In the genomic region with DNA sequence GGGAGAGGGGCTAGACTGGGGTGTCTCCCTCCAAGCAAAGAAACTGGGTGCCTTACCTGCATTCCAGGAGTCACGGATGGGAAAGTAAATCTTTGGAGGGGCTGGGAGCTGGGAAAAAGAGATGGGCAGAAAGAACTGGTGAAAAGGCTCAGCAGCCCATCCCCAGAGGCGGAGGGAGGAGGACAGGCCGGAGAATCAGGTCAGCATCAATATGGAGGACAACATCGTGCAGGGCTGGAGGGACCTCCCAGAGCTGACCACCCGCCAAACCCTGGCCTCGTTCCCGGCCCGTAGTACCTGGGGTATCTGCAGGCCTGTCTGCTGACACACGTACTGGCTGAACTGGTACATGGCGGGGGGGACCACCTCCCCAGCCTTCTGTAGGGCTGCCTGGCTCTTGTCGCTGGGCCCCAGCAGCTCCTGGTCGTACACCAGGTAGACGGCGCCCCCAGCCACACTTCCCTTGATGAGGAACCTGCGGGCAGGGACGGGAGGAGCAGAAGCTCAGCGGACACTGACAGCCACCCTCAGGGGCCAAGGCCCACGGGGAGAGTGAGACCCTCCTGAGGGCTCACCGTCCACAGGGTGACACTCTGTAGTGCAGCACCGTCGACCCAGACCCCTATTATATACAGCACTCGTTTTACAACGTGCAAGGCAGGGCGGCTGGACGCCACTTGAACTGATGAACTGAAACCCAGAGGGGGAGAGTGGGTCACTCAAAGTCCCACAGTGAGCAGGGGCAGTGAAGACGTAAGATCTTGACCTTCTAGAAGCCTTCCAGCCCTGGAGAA, we compare ENCODE assay signal across 8 cellular contexts. TPM values are rescaled to one million over a fixed set of nuclear protein-coding genes. Genes with fewer than 3 reads are reported as not detected.
DNase-seq lines count a peak whose midpoint lies in the region; ATAC-seq and TF ChIP-seq lines count a peak whose summit lies in the region.

No MANE protein-coding gene starts in this region.

- WGBS in ovary, 3 donors: 15 to 21% (median 17%) methylated on average over 26 of the region's 26 CpGs

- TF ChIP-seq EP300 in ovary (IDR thresholded peaks at IDR 0.05): no peak

- H3K4me3 ChIP-seq in Panc1 (ENCODE audit: low read depth in 2 of 2, low read length in 2 of 2): peak overlapping the region; percentile 72 to 96
- H3K4me3 ChIP-seq in ovary: peak overlapping the region; percentile 94

- CTCF ChIA-PET in Panc1 (lab: Charles Lee): no interaction called here

- TF ChIP-seq CTCF in Panc1 (IDR thresholded peaks at IDR 0.05): no peak
- TF ChIP-seq CTCF in ovary (IDR thresholded peaks at IDR 0.05): no peak

- DNase-seq in D341Med (ENCODE audit: low spot score) (peak; percentile 31), Panc1 (ENCODE audit: low read depth, low spot score) (no peak), epithelial cell of prostate (ENCODE audit: low read depth, low spot score) (no peak), ovary (peak in 3 of 5 donors; percentile 41 to 63 (median 63)), kidney glomerular epithelial cell (lab: John Stamatoyannopoulos, UW) (no peak)

- H3K27ac ChIP-seq in Panc1 (ENCODE audit: low read length) (peak overlapping the region; percentile 94), epithelial cell of prostate (peak overlapping the region; percentile 70), ovary (peak overlapping the region in 1 of 2 donors; percentile 88)

- POLR2A ChIA-PET in Panc1 (lab: Charles Lee): no interaction called here

- ATAC-seq in Panc1 (no peak), GM19395 (IDR thresholded peaks at IDR 0.05; ENCODE audit: unreplicated experiment) (no peak), GM21515 (IDR thresholded peaks at IDR 0.05; ENCODE audit: unreplicated experiment) (no peak), HG02678 (IDR thresholded peaks at IDR 0.05; ENCODE audit: unreplicated experiment) (no peak)

- H3K9me3 ChIP-seq in Panc1 (ENCODE audit: control insufficient read depth, insufficient read depth, low read depth, low read length) (no peaks in the 10 kb centered on the region), ovary (no peaks in the 10 kb centered on the region)

- in situ Hi-C loops in Panc1 (cut with HindIII; ENCODE audit: low pct_unique_long_range_greater_than_20kb, low sequenced_read_pairs): no loop called here

- no peak for TF ChIP-seq POLR2A in ovary (IDR thresholded peaks at IDR 0.05)

- BruUV-seq in Panc1 (replicated peaks; lab: Mats Ljungman, UMichigan): TSS peak; percentile 89

- intact Hi-C loops in Panc1 (cut with micrococcal nuclease; ENCODE audit: unreplicated experiment): no loop called here
- intact Hi-C loops in ovary (cut with DNase I): loop anchor here in 2 of 4 donors (5.0 to 10.0 kb wide), 2 partner anchors 52 to 55 kb away; partner anchors contain the start of genes SAFB (in 1 of the 2) and SAFB2 (in 1 of the 2)

- H3K27me3 ChIP-seq in Panc1 (ENCODE audit: control insufficient read depth, insufficient read depth, low read length) (no peaks in the 10 kb centered on the region), ovary (no peaks in the 10 kb centered on the region)

- peaks cover 5% of the 10 kb centered on the region; the same call in 1 of the 2 replicates for H3K36me3 ChIP-seq in Panc1 (ENCODE audit: control insufficient read depth, insufficient read depth, low read length)
- H3K36me3 ChIP-seq in ovary: no peaks in the 10 kb centered on the region

- H3K4me1 ChIP-seq in Panc1 (ENCODE audit: control insufficient read depth, insufficient read depth, low read length) (no peaks in the 10 kb centered on the region), ovary (ENCODE audit: insufficient read depth) (peaks cover 10% of the 10 kb centered on the region)

RNA-seq across cellular contexts. Expression of gene MICOS13, which starts 0.8 kb away (rescaled TPM):
- 93.5 TPM for total RNA-seq in Panc1 (2021; ENCODE audit: unreplicated experiment)
- 148 TPM for polyA plus RNA-seq in Panc1 (2012; ENCODE audit: insufficient read length)
- total RNA-seq in ovary: 10 to 100 TPM; 25.7 to 48.7 (median 44.2) TPM
- 10 to 100 TPM in 1 of 2 donors, 1 to 10 TPM in 1; 5.2 to 47.3 TPM for polyA plus RNA-seq in ovary

RNA-seq across cellular contexts. Expression of gene HSD11B1L, which starts 1.3 kb away (rescaled TPM):
- total RNA-seq in Panc1 (2021; ENCODE audit: unreplicated experiment) (6.0 TPM), ovary (10 to 100 TPM in 2 of 7 donors, 1 to 10 TPM in 5; 3.1 to 20.7 (median 8.5) TPM)
- 15.9 TPM for polyA plus RNA-seq in Panc1 (2012; ENCODE audit: insufficient read length)
- polyA plus RNA-seq in ovary: 10 to 100 TPM in 1 of 2 donors, 1 to 10 TPM in 1; 3.5 to 10.6 TPM

RNA-seq across cellular contexts. Expression of gene RPL36, which starts 10.6 kb away (rescaled TPM):
- 465 TPM for total RNA-seq in Panc1 (2021; ENCODE audit: unreplicated experiment)
- 1,138 TPM for polyA plus RNA-seq in Panc1 (2012; ENCODE audit: insufficient read length)
- total RNA-seq in ovary: 1,000 to 10,000 TPM; 1,413 to 2,353 (median 1,897) TPM
- polyA plus RNA-seq in ovary: 1,000 to 10,000 TPM in 1 of 2 donors, 100 to 1,000 TPM in 1; 318 to 2,904 TPM

RNA-seq across cellular contexts. Expression of gene LONP1, which starts 40.5 kb away (rescaled TPM):
- total RNA-seq in Panc1 (2021; ENCODE audit: unreplicated experiment): 93.0 TPM
- polyA plus RNA-seq in Panc1 (2012; ENCODE audit: insufficient read length): 250 TPM
- total RNA-seq in ovary: 10 to 100 TPM; 33.9 to 77.2 (median 56.1) TPM
- 10 to 100 TPM; 25.5 to 36.5 TPM for polyA plus RNA-seq in ovary

RNA-seq across cellular contexts. Expression of gene CATSPERD, which starts 41.0 kb away (rescaled TPM):
- total RNA-seq in Panc1 (2021; ENCODE audit: unreplicated experiment): 0.08 TPM
- polyA plus RNA-seq in Panc1 (2012; ENCODE audit: insufficient read length): not detected
- 1 to 10 TPM in 1 of 7 donors, under 1 TPM in 1, not detected in 5; 0.67 to 4.5 TPM for total RNA-seq in ovary
- polyA plus RNA-seq in ovary: not detected

Comparison
In these comparisons a context has a peak if more than half of its experiments do, and no peak if none do; other contexts are left out.
1. DNase-seq: peak in D341Med (single experiment) and ovary (3 of 5); none in Panc1 (single experiment), epithelial cell of prostate (single experiment) and kidney glomerular epithelial cell (single experiment).